Comparison of ENCODE assay signal across 11 cellular contexts in the genomic region with DNA sequence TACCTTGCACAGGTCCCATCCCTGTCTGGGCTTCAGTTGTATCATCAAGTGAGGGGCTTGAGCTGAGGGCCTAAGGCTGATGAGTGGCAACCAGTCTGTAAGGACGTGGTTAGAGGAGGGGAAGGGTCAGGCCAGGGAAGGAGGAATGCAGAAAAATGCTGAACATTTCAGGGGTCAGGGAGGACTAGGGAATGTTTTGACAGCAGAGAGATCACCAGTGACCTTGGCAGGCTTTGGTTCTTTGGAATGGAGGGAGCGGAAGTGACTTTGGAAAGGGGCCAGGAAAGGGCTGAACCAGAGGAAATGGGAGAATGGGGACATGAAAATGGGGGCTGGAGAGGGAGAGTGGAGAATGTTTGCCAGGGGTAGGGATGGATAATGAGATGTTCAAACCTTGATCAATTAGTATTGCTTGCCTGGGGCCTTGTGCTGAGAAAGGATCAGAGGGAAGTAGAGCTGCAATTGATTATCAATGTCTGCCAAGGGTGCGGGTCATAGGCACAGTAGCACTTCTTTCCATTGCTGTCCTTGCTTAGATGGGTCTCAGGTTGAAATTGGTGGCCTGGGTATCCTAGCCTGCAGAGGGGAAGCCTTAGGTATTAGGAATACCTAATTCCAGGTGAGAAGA. TPM values are rescaled to one million over a fixed set of nuclear protein-coding genes. Genes with fewer than 3 reads are reported as not detected.
DNase-seq lines count a peak whose midpoint lies in the region; ATAC-seq and TF ChIP-seq lines count a peak whose summit lies in the region.
"Had no signal": no experiment of that assay in that cellular context is flagged by ENCODE, and none has a peak within 500 bp of the region (broad histone marks: within the 10 kb centered on the region; RNA-seq: fewer than 3 reads in every experiment).

No MANE protein-coding gene starts in this region.

- H3K4me1 ChIP-seq in ACC112 (ENCODE audit: control insufficient read depth, insufficient read depth, low read length, unreplicated experiment) (peaks cover 20% of the 10 kb centered on the region), IMR-90 (ENCODE audit: control insufficient read depth, insufficient read depth, low read length) (peaks cover 17% of the 10 kb centered on the region)

- peak overlapping the region in 1 of 2 experiments; percentile 61; a peak in 1 of 4 replicates for H4K8ac ChIP-seq in IMR-90 (ENCODE audit: low read depth in 2 of 2, low read length in 2 of 2)

- H3K27me3 ChIP-seq in ACC112 (ENCODE audit: insufficient read depth, low read length) (no peaks in the 10 kb centered on the region), IMR-90 (ENCODE audit: control insufficient read depth, insufficient read depth, low read length) (no peaks in the 10 kb centered on the region)

- no peaks in the 10 kb centered on the region for H3K27me3 Mint-ChIP-seq in dendritic cell treated with granulocyte-macrophage colony-stimulating factor and Interleukin-4, amounts not matched to agents 40 ng/mL and 50 ng/mL, for 4 days
- H3K27me3 Mint-ChIP-seq in mesothelial cell of epicardium (ENCODE audit: low read depth), result no peaks in the 10 kb centered on the region

- no peaks in the 10 kb centered on the region for H3K36me3 ChIP-seq in ACC112 (ENCODE audit: insufficient read depth, low read length)
- peaks cover 2% of the 10 kb centered on the region; the same call in 1 of the 2 replicates for H3K36me3 ChIP-seq in IMR-90 (ENCODE audit: control insufficient read depth, insufficient read depth, low read length)

- H2BK15ac ChIP-seq in IMR-90 (ENCODE audit: low read depth, low read length), result 0 out of 3 replicates have a peak overlapping the region, but pooled peaks have one; percentile 19

- CTCF ChIA-PET in IMR-90 (lab: Yijun Ruan, JAX), result no interaction called here

- WGBS in IMR-90 (ENCODE audit: extremely low coverage in 2 of 2, insufficient read length in 1 of 2), 2 experiments, result 37% methylated on average over 2 of the region's 3 CpGs; no CpG with 5 or more reads in 1 of the 2 experiments

- H2AK9ac ChIP-seq in IMR-90 (replicated peaks; ENCODE audit: low read depth, low read length, poor library complexity), result peak overlapping the region; percentile 71

- peak overlapping the region; percentile 36; the same call in 1 of the 2 replicates for H4K91ac ChIP-seq in IMR-90 (ENCODE audit: insufficient read depth, low read depth, low read length)

- peak overlapping the region; percentile 41; the same call in 1 of the 2 replicates for H3K14ac ChIP-seq in IMR-90 (replicated peaks; ENCODE audit: low read depth, low read length)

- ATAC-seq in IMR-90 (ENCODE audit: low read depth) (peak; percentile 75), HG03439 (IDR thresholded peaks at IDR 0.05; ENCODE audit: unreplicated experiment) (no peak), HG03565 (IDR thresholded peaks at IDR 0.05; ENCODE audit: unreplicated experiment) (no peak), HG02678 (IDR thresholded peaks at IDR 0.05; ENCODE audit: unreplicated experiment) (no peak)

- H4K5ac ChIP-seq in IMR-90 (ENCODE audit: low read depth, low read length), result no peak overlapping the region

- H3K9ac ChIP-seq in IMR-90 (ENCODE audit: low read depth, low read length), result no peak overlapping the region

- peaks cover 27% of the 10 kb centered on the region; the same call in 1 of the 2 replicates for H4K20me1 ChIP-seq in IMR-90 (ENCODE audit: insufficient read depth, low read length)

- POLR2A ChIA-PET in IMR-90 (lab: Charles Lee; ENCODE audit: unreplicated experiment), result no interaction called here

- H3K27ac ChIP-seq in ACC112 (ENCODE audit: low read depth, low read length) (peak overlapping the region; percentile 44), IMR-90 (ENCODE audit: insufficient read depth, low read length) (no peak overlapping the region)
- H3K27ac ChIP-seq: C4-2B had no signal

- H3K79me1 ChIP-seq in IMR-90 (ENCODE audit: low read depth in 1 of 2, low read length in 2 of 2), result peaks cover 21 to 80% of the 10 kb centered on the region in 2 experiments

- H2AFZ ChIP-seq in ACC112 (ENCODE audit: low read length, unreplicated experiment) (no peak overlapping the region), IMR-90 (replicated peaks; ENCODE audit: low read length, poor library complexity) (no peak overlapping the region)

- peak overlapping the region; percentile 1; the same call in 1 of the 2 replicates for H3K4me2 ChIP-seq in IMR-90 (ENCODE audit: low read depth, low read length)

- TF ChIP-seq POLR2A in IMR-90 (IDR thresholded peaks at IDR 0.05; ENCODE audit: low read depth, low read length), result no peak

- H3K36me3 Mint-ChIP-seq in dendritic cell treated with granulocyte-macrophage colony-stimulating factor and Interleukin-4, amounts not matched to agents 40 ng/mL and 50 ng/mL, for 4 days (ENCODE audit: low read depth), result peaks cover 7% of the 10 kb centered on the region
- H3K36me3 Mint-ChIP-seq in mesothelial cell of epicardium, result no peaks in the 10 kb centered on the region

- no peak overlapping the region for H3K4me3 Mint-ChIP-seq in dendritic cell treated with granulocyte-macrophage colony-stimulating factor and Interleukin-4, amounts not matched to agents 40 ng/mL and 50 ng/mL, for 4 days
- no peak overlapping the region for H3K4me3 Mint-ChIP-seq in mesothelial cell of epicardium

- peak; percentile 22 for DNase-seq in IMR-90
- DNase-seq in mesothelial cell of epicardium (ENCODE audit: low spot score in 2 of 2, unreplicated experiment in 2 of 2), result no peak
- no peak for DNase-seq in NCI-H2171 treated with DMSO at 0.1 percent for 48 hours (lab: John Stamatoyannopoulos, UW)
- DNase-seq: GOT3, hippocampal formation had no signal

- H3K9me3 ChIP-seq in IMR-90 (ENCODE audit: control insufficient read depth, insufficient read depth, low read length), result no peaks in the 10 kb centered on the region

- TF ChIP-seq CTCF in IMR-90 (conservative IDR thresholded peaks at IDR 0.05; ENCODE audit: low read depth, low read length) (no peak), mesothelial cell of epicardium (IDR thresholded peaks at IDR 0.05; ENCODE audit: unreplicated experiment) (no peak)

- intact Hi-C loops in IMR-90 (cut with micrococcal nuclease), result no loop called here
- intact Hi-C loops in dendritic cell treated with granulocyte-macrophage colony-stimulating factor and Interleukin-4, amounts not matched to agents 40 ng/mL and 50 ng/mL, for 4 days (cut with micrococcal nuclease), result no loop called here

- dilution Hi-C loops in IMR-90 (cut with HindIII; ENCODE audit: low sequenced_read_pairs, unreplicated experiment), result no loop called here

- H2BK20ac ChIP-seq in IMR-90 (ENCODE audit: low read depth, low read length), result peak overlapping the region; percentile 6; the same call in 1 of the 2 replicates

- H3K27ac Mint-ChIP-seq in dendritic cell treated with granulocyte-macrophage colony-stimulating factor and Interleukin-4, amounts not matched to agents 40 ng/mL and 50 ng/mL, for 4 days, result peak overlapping the region; percentile 67
- H3K27ac Mint-ChIP-seq in mesothelial cell of epicardium, result peak overlapping the region; percentile 11

- H3K23ac ChIP-seq in IMR-90 (ENCODE audit: low read depth, low read length), result 0 out of 2 replicates have a peak overlapping the region, but pooled peaks have one; percentile 13

- no peak overlapping the region for H2BK5ac ChIP-seq in IMR-90 (ENCODE audit: low read depth, low read length, poor library complexity, severe bottlenecking)

- H3K4me3 ChIP-seq in ACC112 (ENCODE audit: low read depth, low read length), result no peak overlapping the region
- H3K4me3 ChIP-seq in IMR-90 (ENCODE audit: insufficient read depth, low read depth, low read length), result no peak overlapping the region

- in situ Hi-C loops in IMR-90 (cut with MboI; ENCODE audit: low sequenced_read_pairs), result no loop called here

- no peak for TF ChIP-seq RAD21 in IMR-90 (IDR thresholded peaks at IDR 0.05; ENCODE audit: low read length)

- H3K9me1 ChIP-seq in IMR-90 (ENCODE audit: insufficient read depth, low read length), result peaks cover 21% of the 10 kb centered on the region

- H3K9me3 Mint-ChIP-seq in dendritic cell treated with granulocyte-macrophage colony-stimulating factor and Interleukin-4, amounts not matched to agents 40 ng/mL and 50 ng/mL, for 4 days, result no peaks in the 10 kb centered on the region
- no peaks in the 10 kb centered on the region for H3K9me3 Mint-ChIP-seq in mesothelial cell of epicardium

- H3K4me1 Mint-ChIP-seq in dendritic cell treated with granulocyte-macrophage colony-stimulating factor and Interleukin-4, amounts not matched to agents 40 ng/mL and 50 ng/mL, for 4 days (ENCODE audit: low read depth), result peaks cover 73% of the 10 kb centered on the region
- H3K4me1 Mint-ChIP-seq in mesothelial cell of epicardium, result peaks cover 14% of the 10 kb centered on the region

- H3K56ac ChIP-seq in IMR-90 (ENCODE audit: extremely low read depth, insufficient read depth, low read length), result 0 out of 2 replicates have a peak overlapping the region, but pooled peaks have one; percentile 23

- no peak overlapping the region; the same call in 1 of the 2 replicates for H3K18ac ChIP-seq in IMR-90 (ENCODE audit: low read depth, low read length)

- H2BK120ac ChIP-seq in IMR-90 (ENCODE audit: low read depth, low read length), result peak overlapping the region; percentile 41

- H3K4ac ChIP-seq in IMR-90 (ENCODE audit: low read depth, low read length), result peak overlapping the region; percentile 69

- H3K79me2 ChIP-seq in ACC112 (ENCODE audit: control insufficient read depth, insufficient read depth, low read length, unreplicated experiment), result peaks cover 4% of the 10 kb centered on the region

- BruUV-seq in IMR-90 (replicated peaks; lab: Mats Ljungman, UMichigan), result no TSS peak

- peak overlapping the region; percentile 63 for H2AK5ac ChIP-seq in IMR-90 (ENCODE audit: low read depth, low read length)

TF ChIP-seq in IMR-90, 13 proteins besides CTCF, POLR2A, EP300 and RAD21 (continues in another document):
- TF ChIP-seq MAZ (IDR thresholded peaks at IDR 0.05; ENCODE audit: borderline replicate concordance, low read depth, low read length) (no peak), CEBPB (IDR thresholded peaks at IDR 0.05; ENCODE audit: low read depth, low read length) (no peak), CHD1 (IDR thresholded peaks at IDR 0.05; ENCODE audit: low read depth, low read length) (no peak), RFX5 (IDR thresholded peaks at IDR 0.05; ENCODE audit: low read depth, low read length) (no peak), RCOR1 (IDR thresholded peaks at IDR 0.05; ENCODE audit: insufficient replicate concordance, low read length) (no peak)
- TF ChIP-seq, protein P1, sequence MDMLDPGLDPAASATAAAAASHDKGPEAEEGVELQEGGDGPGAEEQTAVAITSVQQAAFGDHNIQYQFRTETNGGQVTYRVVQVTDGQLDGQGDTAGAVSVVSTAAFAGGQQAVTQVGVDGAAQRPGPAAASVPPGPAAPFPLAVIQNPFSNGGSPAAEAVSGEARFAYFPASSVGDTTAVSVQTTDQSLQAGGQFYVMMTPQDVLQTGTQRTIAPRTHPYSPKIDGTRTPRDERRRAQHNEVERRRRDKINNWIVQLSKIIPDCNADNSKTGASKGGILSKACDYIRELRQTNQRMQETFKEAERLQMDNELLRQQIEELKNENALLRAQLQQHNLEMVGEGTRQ (IDR thresholded peaks at IDR 0.05; ENCODE audit: low read depth, low read length), result no peak

RNA-seq across cellular contexts. Expression of gene LDLRAP1, which starts 7.4 kb away (rescaled TPM):
- total RNA-seq in IMR-90 (2012; rRNA removed), result 3.6 and 4.5 TPM in 2 replicates
- 13.5 and 14.4 TPM in 2 replicates for polyA plus RNA-seq in IMR-90 (2012; rRNA removed)
- polyA plus RNA-seq in IMR-90 (2012; cell fraction: cytosol; rRNA removed), result 9.9 and 15.1 TPM in 2 replicates
- polyA plus RNA-seq in IMR-90 (2012; cell fraction: nucleus; rRNA removed; ENCODE audit: low replicate concordance), result 19.7 and 24.6 TPM in 2 replicates
- 9.1 to 10.0 TPM (median 9.9 TPM) in 3 replicates for total RNA-seq in mesothelial cell of epicardium
